Comparison of ENCODE assay signal across 24 cellular contexts in genomic region chr14:69519253-69519661, GRCh38. TPM values are rescaled to one million over a fixed set of nuclear protein-coding genes. Genes with fewer than 3 reads are reported as not detected.
DNase-seq lines count a peak whose midpoint lies in the region; ATAC-seq, FAIRE-seq and TF ChIP-seq lines count a peak whose summit lies in the region.
"Had no signal": no experiment of that assay in that cellular context is flagged by ENCODE, and none has a peak within 500 bp of the region (broad histone marks: within the 10 kb centered on the region; RNA-seq: fewer than 3 reads in every experiment).

No MANE protein-coding gene starts in this region.

- CTCF ChIA-PET in activated CD4-positive, alpha-beta memory T cell treated with anti-CD3 and anti-CD28 coated beads for 36 hours (lab: Charles Lee), result no interaction called here

- no peaks in the 10 kb centered on the region for H3K4me1 ChIP-seq in lower lobe of right lung
- H3K4me1 ChIP-seq: ascending aorta, transverse colon had no signal

- in situ Hi-C loops in ACHN (cut with HindIII; ENCODE audit: low pct_ligation_motif_present, low pct_unique_long_range_greater_than_20kb, low sequenced_read_pairs), result no loop called here

- H3K27ac Mint-ChIP-seq in activated CD4-positive, alpha-beta memory T cell treated with anti-CD3 and anti-CD28 coated beads for 36 hours, result no peak overlapping the region
- H3K27ac Mint-ChIP-seq: activated naive CD4-positive, alpha-beta T cell treated with anti-CD3 and anti-CD28 coated beads, Interleukin-2, amount 10 ng/mL, durations not matched to agents 7 days and 5 days; CD4-positive, CD25-positive, alpha-beta regulatory T cell; effector memory CD8-positive, alpha-beta T cell had no signal

- H3K9me3 ChIP-seq in lower lobe of right lung, result no peaks in the 10 kb centered on the region
- H3K9me3 ChIP-seq: ascending aorta, HAP-1, transverse colon had no signal

- POLR2A ChIA-PET in activated CD4-positive, alpha-beta memory T cell treated with anti-CD3 and anti-CD28 coated beads for 36 hours (lab: Charles Lee), result no interaction called here

- peaks cover 4% of the 10 kb centered on the region for H3K9me3 Mint-ChIP-seq in activated CD4-positive, alpha-beta memory T cell treated with anti-CD3 and anti-CD28 coated beads for 36 hours
- H3K9me3 Mint-ChIP-seq: activated naive CD4-positive, alpha-beta T cell treated with anti-CD3 and anti-CD28 coated beads, Interleukin-2, amount 10 ng/mL, durations not matched to agents 7 days and 5 days had no signal

- ATAC-seq in lower lobe of right lung (peak; percentile 45 to 70), HG03159 (IDR thresholded peaks at IDR 0.05; ENCODE audit: unreplicated experiment) (no peak)
- ATAC-seq: effector memory CD8-positive, alpha-beta T cell; right cardiac atrium; stimulated activated naive CD8-positive, alpha-beta T cell treated with anti-CD3 and anti-CD28 coated beads, Interleukin-15, Interleukin-2, amounts not matched to agents 100 U/mL and 50 U/mL, for 24 hours had no signal

- H3K36me3 ChIP-seq in bronchial epithelial cell (ENCODE audit: control insufficient read depth, insufficient read depth, low read length) (no peaks in the 10 kb centered on the region), lower lobe of right lung (no peaks in the 10 kb centered on the region)
- H3K36me3 ChIP-seq: ascending aorta, HAP-1, transverse colon had no signal

- peaks cover 6% of the 10 kb centered on the region for H3K27me3 Mint-ChIP-seq in activated CD4-positive, alpha-beta memory T cell treated with anti-CD3 and anti-CD28 coated beads for 36 hours

- intact Hi-C loops in lower lobe of right lung (cut with DNase I), result no loop called here
- intact Hi-C loops in activated CD4-positive, alpha-beta memory T cell treated with anti-CD3 and anti-CD28 coated beads for 36 hours (cut with micrococcal nuclease), result no loop called here

- FAIRE-seq in bronchial epithelial cell (lab: Jason Lieb, UNC), result no peak
- FAIRE-seq: keratinocyte had no signal

- DNase-seq in ACHN (peak; percentile 57), H4 (ENCODE audit: low spot score) (peak; percentile 1), bronchial epithelial cell (ENCODE audit: low read depth) (peak; percentile 37), lower lobe of right lung (no peak), NCI-H748 (lab: John Stamatoyannopoulos, UW; ENCODE audit: unreplicated experiment) (no peak), A172 (ENCODE audit: low spot score) (no peak)
- DNase-seq in activated CD4-positive, alpha-beta memory T cell treated with anti-CD3 and anti-CD28 coated beads for 36 hours, result no peak
- DNase-seq: activated CD4-positive, alpha-beta T cell treated with anti-CD3 and anti-CD28 coated beads, Interleukin-2, amount 50 U/mL, for 1 hour; activated naive CD4-positive, alpha-beta T cell treated with anti-CD3 and anti-CD28 coated beads, Interleukin-2, amount 10 ng/mL, durations not matched to agents 7 days and 5 days; activated T-cell treated with anti-CD3 and anti-CD28 coated beads for 4 hours; CD4-positive, CD25-positive, alpha-beta regulatory T cell; effector memory CD8-positive, alpha-beta T cell; Karpas-422; NCI-H2171 treated with DMSO at 0.1 percent for 48 hours; nucleus accumbens; right cardiac atrium; stimulated activated naive CD8-positive, alpha-beta T cell treated with anti-CD3 and anti-CD28 coated beads, Interleukin-15, Interleukin-2, amounts not matched to agents 100 U/mL and 50 U/mL, for 24 hours; transverse colon had no signal

- no peaks in the 10 kb centered on the region for H3K4me1 Mint-ChIP-seq in activated CD4-positive, alpha-beta memory T cell treated with anti-CD3 and anti-CD28 coated beads for 36 hours (ENCODE audit: low read depth)
- H3K4me1 Mint-ChIP-seq: activated naive CD4-positive, alpha-beta T cell treated with anti-CD3 and anti-CD28 coated beads, Interleukin-2, amount 10 ng/mL, durations not matched to agents 7 days and 5 days; CD4-positive, CD25-positive, alpha-beta regulatory T cell had no signal

- TF ChIP-seq CTCF in bronchial epithelial cell (IDR thresholded peaks at IDR 0.05; ENCODE audit: insufficient read depth, low read length, severe bottlenecking) (no peak), lower lobe of right lung (IDR thresholded peaks at IDR 0.05) (no peak)

- H3K27me3 ChIP-seq in bronchial epithelial cell (ENCODE audit: control insufficient read depth, insufficient read depth, low read length), result peaks cover 10% of the 10 kb centered on the region
- H3K27me3 ChIP-seq in lower lobe of right lung (ENCODE audit: low read depth), result no peaks in the 10 kb centered on the region
- H3K27me3 ChIP-seq: ascending aorta had no signal

- H3K36me3 Mint-ChIP-seq in activated CD4-positive, alpha-beta memory T cell treated with anti-CD3 and anti-CD28 coated beads for 36 hours, result no peaks in the 10 kb centered on the region
- H3K36me3 Mint-ChIP-seq: activated naive CD4-positive, alpha-beta T cell treated with anti-CD3 and anti-CD28 coated beads, Interleukin-2, amount 10 ng/mL, durations not matched to agents 7 days and 5 days; CD4-positive, CD25-positive, alpha-beta regulatory T cell had no signal

- H3K27ac ChIP-seq in lower lobe of right lung, result no peak overlapping the region
- H3K27ac ChIP-seq: ascending aorta, transverse colon had no signal

- no peak overlapping the region for H3K4me3 ChIP-seq in bronchial epithelial cell (ENCODE audit: low read depth, low read length)
- H3K4me3 ChIP-seq in lower lobe of right lung, result no peak overlapping the region
- H3K4me3 ChIP-seq: ascending aorta, HAP-1, transverse colon had no signal

- H3K4me3 Mint-ChIP-seq in activated CD4-positive, alpha-beta memory T cell treated with anti-CD3 and anti-CD28 coated beads for 36 hours, result no peak overlapping the region
- H3K4me3 Mint-ChIP-seq: activated naive CD4-positive, alpha-beta T cell treated with anti-CD3 and anti-CD28 coated beads, Interleukin-2, amount 10 ng/mL, durations not matched to agents 7 days and 5 days; CD4-positive, CD25-positive, alpha-beta regulatory T cell; effector memory CD8-positive, alpha-beta T cell had no signal

RNA-seq across cellular contexts. Expression of gene PLEKHD1, which starts 34.7 kb away (rescaled TPM):
- total RNA-seq in H4 (2014; rRNA removed; shearing (Covaris generic)), result 0.23 TPM in 1 of 2 replicates, not detected in the other
- total RNA-seq in bronchial epithelial cell (0.26 TPM in 1 of 2 replicates, not detected in the other), lower lobe of right lung (0.47 TPM)
- total RNA-seq in activated CD4-positive, alpha-beta memory T cell treated with anti-CD3 and anti-CD28 coated beads for 36 hours, result under 1 TPM; 0.05 TPM
- not detected in 2 replicates for total RNA-seq in A172 (2014; rRNA removed; shearing (Covaris generic))
- total RNA-seq: ascending aorta had no signal

RNA-seq across cellular contexts. Expression of gene CCDC177, which starts 55.4 kb away (rescaled TPM):
- not detected in 2 replicates for total RNA-seq in H4 (2014; rRNA removed; shearing (Covaris generic))
- total RNA-seq in bronchial epithelial cell, result not detected in 2 replicates
- total RNA-seq in lower lobe of right lung, result not detected
- not detected for total RNA-seq in activated CD4-positive, alpha-beta memory T cell treated with anti-CD3 and anti-CD28 coated beads for 36 hours
- total RNA-seq in A172 (2014; rRNA removed; shearing (Covaris generic)), result not detected in 2 replicates
- total RNA-seq: ascending aorta; CD4-positive, CD25-positive, alpha-beta regulatory T cell; chondrocyte; mucosa of gallbladder; right cardiac atrium; transverse colon had no signal

Comparison
In these comparisons a context has a peak if more than half of its experiments do, and no peak if none do; other contexts are left out.
1. DNase-seq: peak in ACHN (single experiment), H4 (single experiment) and bronchial epithelial cell (single experiment); none in lower lobe of right lung (single experiment), activated CD4-positive, alpha-beta memory T cell treated with anti-CD3 and anti-CD28 coated beads for 36 hours (single experiment), NCI-H748 (single experiment) and A172 (single experiment).